Comparison of ENCODE assay signal across 8 cellular contexts in genomic region chr1:110312188-110313121, GRCh38. TPM values are rescaled to one million over a fixed set of nuclear protein-coding genes. Genes with fewer than 3 reads are reported as not detected.
DNase-seq lines count a peak whose midpoint lies in the region; ATAC-seq, FAIRE-seq and TF ChIP-seq lines count a peak whose summit lies in the region.

No MANE protein-coding gene starts in this region.

- no peak overlapping the region for H3K27ac Mint-ChIP-seq in memory B cell

- H3K14ac ChIP-seq in H1 (ENCODE audit: insufficient read length), result no peak overlapping the region

- no peak overlapping the region for H3K4me3 Mint-ChIP-seq in memory B cell

- CTCF ChIA-PET in H1 (lab: Charles Lee; ENCODE audit: partially characterized antibody), result interaction anchor here (0.6 to 34.1 kb wide), 63 partner anchors 9 to 241 kb away, joined by 3 to 1001 read pairs (median 5); partner anchors contain the start of genes KCNC4 and RBM15

- H2BK12ac ChIP-seq in H1 (ENCODE audit: low read depth, low read length), result no peak overlapping the region

- no peak overlapping the region for H3K9ac ChIP-seq in H1 (replicated peaks in 1 of 4; ENCODE audit: extremely low read depth in 1 of 4, low read depth in 3 of 4, low read length in 3 of 4)

- H4K5ac ChIP-seq in H1 (ENCODE audit: insufficient read length, low read depth, low read length), result no peak overlapping the region

- H4K91ac ChIP-seq in H1 (replicated peaks; ENCODE audit: insufficient read length, low read length), result no peak overlapping the region

- peaks cover 2% of the 10 kb centered on the region for H3K27me3 Mint-ChIP-seq in memory B cell

- H4K20me1 ChIP-seq in H1 (replicated peaks in 1 of 2; ENCODE audit: control insufficient read depth in 1 of 2, insufficient read depth in 2 of 2, low read length in 2 of 2), result no peaks in the 10 kb centered on the region

- no peak overlapping the region for H2AK5ac ChIP-seq in H1 (ENCODE audit: low read depth, low read length)

- H3K4me3 ChIP-seq in H1 (ENCODE audit: extremely low read depth in 1 of 4, insufficient read depth in 2 of 4, low read depth in 3 of 4, low read length in 4 of 4), result peak overlapping the region in 3 of 4 experiments; percentile 6 to 46 (median 29); a peak in 5 of 8 replicates

- peaks cover 2% of the 10 kb centered on the region for H3K36me3 Mint-ChIP-seq in memory B cell

- DNase-seq in COR-L47 (lab: John Stamatoyannopoulos, UW), result peak; percentile 65
- peak; percentile 63 for DNase-seq in NCI-H774 (lab: John Stamatoyannopoulos, UW)
- DNase-seq in activated CD8-positive, alpha-beta memory T cell treated with anti-CD3 and anti-CD28 coated beads for 4 hours (ENCODE audit: low read depth in 2 of 2), result peak; percentile 40 to 53
- peak; percentile 25 to 84 for DNase-seq in H1 (ENCODE audit: low read depth in 1 of 2, low spot score in 2 of 2)
- peak; percentile 66 to 72 for DNase-seq in memory B cell (ENCODE audit: low spot score in 2 of 2)
- peak; percentile 37 to 42 for DNase-seq in stimulated activated CD8-positive, alpha-beta memory T cell treated with anti-CD3 and anti-CD28 coated beads, Interleukin-15, amount 100 ng/mL, for 4 hours (ENCODE audit: low read depth in 2 of 2)

- no peak overlapping the region for H3K4ac ChIP-seq in H1 (replicated peaks; ENCODE audit: insufficient read length, low read depth, low read length)

- ATAC-seq in HG03039 (IDR thresholded peaks at IDR 0.05; ENCODE audit: unreplicated experiment) (peak; percentile 58), memory B cell (ENCODE audit: low read depth) (peak; percentile 100), GM18498 (IDR thresholded peaks at IDR 0.05; ENCODE audit: unreplicated experiment) (no peak)

- no peaks in the 10 kb centered on the region for H3K23me2 ChIP-seq in H1 (ENCODE audit: low read depth, low read length)

- no peaks in the 10 kb centered on the region for H3K79me1 ChIP-seq in H1 (ENCODE audit: low read depth, low read length)

- H3K27ac ChIP-seq in H1 (ENCODE audit: low read depth, low read length), result no peak overlapping the region

- no peak overlapping the region for H2BK5ac ChIP-seq in H1 (ENCODE audit: low read depth, low read length)

- H3K23ac ChIP-seq in H1 (ENCODE audit: insufficient read length), result no peak overlapping the region

- peak overlapping the region; percentile 97; the same call in 1 of the 2 replicates for H2BK15ac ChIP-seq in H1 (ENCODE audit: low read length)

- peaks cover 16% of the 10 kb centered on the region for H3K4me1 Mint-ChIP-seq in memory B cell

- TF ChIP-seq CTCF in H1 (IDR thresholded peaks at IDR 0.05; ENCODE audit: control extremely low read depth in 1 of 3, insufficient read depth in 1 of 3, low read depth in 1 of 3, low read length in 3 of 3), result peak; percentile 97 to 98 (median 98)

- no peak for TF ChIP-seq EP300 in H1 (IDR thresholded peaks at IDR 0.05; ENCODE audit: borderline replicate concordance in 1 of 2, low read depth in 2 of 2, low read length in 2 of 2)

- H2BK120ac ChIP-seq in H1 (replicated peaks; ENCODE audit: low read depth, low read length), result no peak overlapping the region

- peak; percentile 97 to 98 for TF ChIP-seq RAD21 in H1 (IDR thresholded peaks at IDR 0.05 in 1 of 2, conservative IDR thresholded peaks at IDR 0.05 in 1 of 2; ENCODE audit: low read depth in 2 of 2, low read length in 2 of 2)

- no peaks in the 10 kb centered on the region for H3K9me3 ChIP-seq in H1 (ENCODE audit: insufficient read depth in 2 of 2, low read depth in 1 of 2, low read length in 1 of 2)

- H4K8ac ChIP-seq in H1 (ENCODE audit: extremely low read depth, insufficient read depth, low read length), result no peak overlapping the region

- peak overlapping the region; percentile 0 to 61; a peak in 3 of 4 replicates for H3K4me2 ChIP-seq in H1 (ENCODE audit: insufficient read depth in 1 of 2, low read depth in 2 of 2, low read length in 2 of 2)

- H3K79me2 ChIP-seq in H1 (ENCODE audit: control insufficient read depth in 1 of 2, insufficient read depth in 2 of 2, low read length in 2 of 2), result no peaks in the 10 kb centered on the region

- H2AFZ ChIP-seq in H1 (ENCODE audit: low read length), result peak overlapping the region; percentile 78

- no peak for TF ChIP-seq POLR2A in H1 (IDR thresholded peaks at IDR 0.05; ENCODE audit: control extremely low read depth in 1 of 2, low read depth in 2 of 2, low read length in 2 of 2)

- H3K27me3 ChIP-seq in H1 (replicated peaks in 1 of 4; ENCODE audit: control insufficient read depth in 3 of 4, extremely low read depth in 1 of 4, insufficient read depth in 3 of 4, low read length in 3 of 4), result no peaks in the 10 kb centered on the region; a peak in 1 of 7 replicates

- WGBS in H1 (ENCODE audit: extremely low coverage in 1 of 2, insufficient coverage in 1 of 2, insufficient read length in 1 of 2, insufficient replicate concordance in 2 of 2, low coverage in 1 of 2, low lambda C conversion rate in 2 of 2, missing lambda C conversion rate in 1 of 2), 2 experiments, result 36% methylated on average over 14 of the region's 14 CpGs; no CpG with 5 or more reads in 1 of the 2 experiments

- no peak overlapping the region; the same call in 1 of the 2 replicates for H3K18ac ChIP-seq in H1 (ENCODE audit: extremely low read depth, low read length)

- FAIRE-seq in H1 (lab: Jason Lieb, UNC), result peak; percentile 32

- no peaks in the 10 kb centered on the region for H3K9me3 Mint-ChIP-seq in memory B cell

- POLR2A ChIA-PET in H1 (lab: Charles Lee; ENCODE audit: partially characterized antibody), result interaction anchor here (0.7 to 1.3 kb wide), 7 partner anchors 25 to 109 kb away, joined by 3 to 12 read pairs (median 5); partner anchors contain the start of genes KCNC4 and RBM15

- peaks cover 0 to 7% (median 4%) of the 10 kb centered on the region in 4 experiments; a peak in 5 of 7 replicates for H3K4me1 ChIP-seq in H1 (replicated peaks in 1 of 4; ENCODE audit: control insufficient read depth in 3 of 4, insufficient read depth in 4 of 4, low read length in 3 of 4)

- H2BK20ac ChIP-seq in H1 (ENCODE audit: low read length), result no peak overlapping the region

- H3K56ac ChIP-seq in H1 (replicated peaks; ENCODE audit: insufficient read length, low read depth, low read length), result no peak overlapping the region

- no peaks in the 10 kb centered on the region for H3K36me3 ChIP-seq in H1 (ENCODE audit: control insufficient read depth in 2 of 4, insufficient read depth in 4 of 4, low read length in 3 of 4)

TF ChIP-seq in H1, 55 proteins besides CTCF, POLR2A, EP300 and RAD21 (continues in another document):
- TF ChIP-seq ZNF274 (IDR thresholded peaks at IDR 0.05; ENCODE audit: borderline replicate concordance, extremely low read depth, low read length), result no peak
- TF ChIP-seq POLR2AphosphoS5 (IDR thresholded peaks at IDR 0.05; ENCODE audit: low read depth, low read length), result no peak
- TF ChIP-seq CBX5 (IDR thresholded peaks at IDR 0.05; ENCODE audit: low read depth, low read length), result no peak
- TF ChIP-seq BACH1 (IDR thresholded peaks at IDR 0.05; ENCODE audit: low read length), result peak; percentile 71; the same call in 1 of the 2 replicates
- no peak for TF ChIP-seq KDM1A (IDR thresholded peaks at IDR 0.05; ENCODE audit: borderline replicate concordance, low read length)
- no peak for TF ChIP-seq SIN3A (conservative IDR thresholded peaks at IDR 0.05 in 1 of 2, IDR thresholded peaks at IDR 0.05 in 1 of 2; ENCODE audit: low read depth in 1 of 2, low read length in 2 of 2)
- no peak for TF ChIP-seq CEBPB (IDR thresholded peaks at IDR 0.05; ENCODE audit: low read depth, low read length)
- TF ChIP-seq CHD2 (IDR thresholded peaks at IDR 0.05; ENCODE audit: low read length), result no peak
- no peak; the same call in 1 of the 2 replicates for TF ChIP-seq GTF2F1 (IDR thresholded peaks at IDR 0.05; ENCODE audit: borderline replicate concordance, low read depth, low read length)
- TF ChIP-seq YY1 (IDR thresholded peaks at IDR 0.05; ENCODE audit: low read depth, low read length), result 0 out of 2 replicates have a peak, but pooled peaks have one; percentile 29
- TF ChIP-seq NRF1 (IDR thresholded peaks at IDR 0.05; ENCODE audit: low read depth, low read length), result no peak
- no peak for TF ChIP-seq POU5F1 (IDR thresholded peaks at IDR 0.05; ENCODE audit: low read depth, low read length)
- TF ChIP-seq TAF1 (IDR thresholded peaks at IDR 0.05; ENCODE audit: low read depth, low read length), result no peak
- TF ChIP-seq RBBP5 (IDR thresholded peaks at IDR 0.05; ENCODE audit: borderline replicate concordance, low read depth, low read length), result no peak
- no peak for TF ChIP-seq USF2 (IDR thresholded peaks at IDR 0.05; ENCODE audit: low read length)
- TF ChIP-seq EZH2 (IDR thresholded peaks at IDR 0.05; ENCODE audit: low read depth, low read length, severe bottlenecking), result peak; percentile 10
- no peak for TF ChIP-seq RNF2 (IDR thresholded peaks at IDR 0.05; ENCODE audit: borderline replicate concordance, low read depth, low read length, missing control alignments, poor library complexity, severe bottlenecking)
- TF ChIP-seq SUZ12 (IDR thresholded peaks at IDR 0.05; ENCODE audit: low read length), result no peak
- TF ChIP-seq TAF7 (optimal IDR thresholded peaks at IDR 0.05; ENCODE audit: borderline replicate concordance, low read depth, low read length), result peak; percentile 16
- no peak for TF ChIP-seq SIRT6 (IDR thresholded peaks at IDR 0.05; ENCODE audit: low read length)

RNA-seq across cellular contexts. Expression of gene RBM15, which starts 26.7 kb away (rescaled TPM):
- total RNA-seq in H1 (2021; fragmentation: NEBNext Ultra II Directional; extraction: Animal tissue kit (Norgen Biotek cat#: 25700)), result 41.2 and 44.9 TPM in 2 replicates
- 13.5 and 18.6 TPM in 2 replicates for polyA plus RNA-seq in H1 (2011; rRNA removed)
- 20.8 TPM for polyA plus RNA-seq in H1 (2011; cell fraction: cytosol; rRNA removed)
- 41.3 TPM for polyA plus RNA-seq in H1 (2011; cell fraction: nucleus; rRNA removed)
- 12.9 to 13.8 TPM (median 13.6 TPM) in 4 replicates for polyA plus RNA-seq in H1 (2012, experiment 1 of 2)
- polyA plus RNA-seq in H1 (2012, experiment 2 of 2), result 3.3 TPM
- 16.4 TPM for polyA plus RNA-seq in H1 (2013, experiment 1 of 2)
- polyA plus RNA-seq in H1 (2013, experiment 2 of 2), result 14.4 TPM
- 149 and 165 TPM in 2 replicates for polyA minus RNA-seq in H1 (2011; rRNA and poly(A)+ RNA removed)
- 52.1 TPM for polyA minus RNA-seq in H1 (2011; cell fraction: cytosol; rRNA and poly(A)+ RNA removed)
- 184 TPM for polyA minus RNA-seq in H1 (2011; cell fraction: nucleus; rRNA and poly(A)+ RNA removed)
